ENCODE assay signal across 8 cellular contexts in the genomic region with DNA sequence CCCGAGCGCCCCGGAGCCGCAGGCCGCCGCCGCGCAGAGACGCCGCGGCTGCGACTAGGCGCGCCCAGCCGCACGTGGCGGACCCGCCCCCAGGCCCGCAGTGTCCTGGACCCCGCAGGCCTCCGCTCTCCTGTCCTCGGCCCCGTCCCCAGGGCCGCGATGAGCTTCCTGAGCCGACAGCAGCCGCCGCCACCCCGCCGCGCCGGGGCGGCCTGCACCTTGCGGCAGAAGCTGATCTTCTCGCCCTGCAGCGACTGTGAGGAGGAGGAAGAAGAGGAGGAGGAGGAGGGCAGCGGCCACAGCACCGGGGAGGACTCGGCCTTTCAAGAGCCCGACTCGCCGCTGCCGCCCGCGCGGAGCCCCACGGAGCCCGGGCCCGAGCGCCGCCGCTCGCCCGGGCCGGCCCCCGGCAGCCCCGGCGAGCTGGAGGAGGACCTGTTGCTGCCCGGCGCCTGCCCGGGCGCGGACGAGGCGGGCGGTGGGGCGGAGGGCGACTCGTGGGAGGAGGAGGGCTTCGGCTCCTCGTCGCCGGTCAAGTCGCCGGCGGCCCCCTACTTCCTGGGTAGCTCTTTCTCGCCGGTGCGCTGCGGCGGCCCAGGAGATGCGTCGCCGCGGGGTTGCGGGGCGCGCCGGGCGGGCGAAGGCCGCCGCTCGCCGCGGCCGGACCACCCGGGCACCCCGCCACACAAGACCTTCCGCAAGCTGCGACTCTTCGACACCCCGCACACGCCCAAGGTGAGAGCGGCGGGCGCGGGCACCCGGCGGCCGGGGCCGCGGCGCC. TPM values are rescaled to one million over a fixed set of nuclear protein-coding genes. Genes with fewer than 3 reads are reported as not detected.
DNase-seq lines count a peak whose midpoint lies in the region; ATAC-seq, FAIRE-seq and TF ChIP-seq lines count a peak whose summit lies in the region.

No MANE protein-coding gene starts in this region.

- H3K9me3 ChIP-seq in DND-41 (ENCODE audit: insufficient read depth, low read length, severe bottlenecking) (no peaks in the 10 kb centered on the region), iPS-18c (ENCODE audit: control insufficient read depth, insufficient read depth, low read length) (no peaks in the 10 kb centered on the region)

- H3K9me3 Mint-ChIP-seq in activated naive CD4-positive, alpha-beta T cell treated with anti-CD3 and anti-CD28 coated beads, Interleukin-2, amount 50 U/mL, for 72 hours: no peaks in the 10 kb centered on the region
- H3K9me3 Mint-ChIP-seq in stimulated activated naive B cell treated with anti-CD40 and anti-IgM and Interleukin-4, amounts not matched to agents 10 μg/mL and 1 μg/mL and 100 μg/mL, for 72 hours: no peaks in the 10 kb centered on the region

- H3K4me1 ChIP-seq in DND-41 (ENCODE audit: insufficient read depth, low read length): peaks cover 42% of the 10 kb centered on the region

- H3K4me1 Mint-ChIP-seq in stimulated activated naive B cell treated with anti-CD40 and anti-IgM and Interleukin-4, amounts not matched to agents 10 μg/mL and 1 μg/mL and 100 μg/mL, for 72 hours: peaks cover 20 to 38% of the 10 kb centered on the region in 2 donors

- ATAC-seq in DND-41 (ENCODE audit: insufficient read depth, low read depth) (peak; percentile 1; the same call in 2 of the 3 replicates), GM19351 (IDR thresholded peaks at IDR 0.05; ENCODE audit: unreplicated experiment) (peak; percentile 17), HG03558 (IDR thresholded peaks at IDR 0.05; ENCODE audit: extremely low read depth, unreplicated experiment) (peak; percentile 10), GM18517 (IDR thresholded peaks at IDR 0.05; ENCODE audit: unreplicated experiment) (no peak)
- peak; percentile 54 to 55 for ATAC-seq in activated naive CD4-positive, alpha-beta T cell treated with anti-CD3 and anti-CD28 coated beads, Interleukin-2, amount 50 U/mL, for 72 hours
- peak; percentile 41 to 44 for ATAC-seq in stimulated activated naive B cell treated with anti-CD40 and anti-IgM and Interleukin-4, amounts not matched to agents 10 μg/mL and 1 μg/mL and 100 μg/mL, for 72 hours (replicated peaks)

- no peaks in the 10 kb centered on the region for H3K27me3 Mint-ChIP-seq in stimulated activated naive B cell treated with anti-CD40 and anti-IgM and Interleukin-4, amounts not matched to agents 10 μg/mL and 1 μg/mL and 100 μg/mL, for 72 hours

- peak overlapping the region; percentile 77 for H3K4me2 ChIP-seq in DND-41 (ENCODE audit: insufficient read depth, low read length)

- peak overlapping the region; percentile 88 to 99 for H3K4me3 Mint-ChIP-seq in stimulated activated naive B cell treated with anti-CD40 and anti-IgM and Interleukin-4, amounts not matched to agents 10 μg/mL and 1 μg/mL and 100 μg/mL, for 72 hours

- peak overlapping the region in 1 of 2 donors; percentile 88 for H3K27ac Mint-ChIP-seq in activated naive CD4-positive, alpha-beta T cell treated with anti-CD3 and anti-CD28 coated beads, Interleukin-2, amount 50 U/mL, for 72 hours
- H3K27ac Mint-ChIP-seq in stimulated activated naive B cell treated with anti-CD40 and anti-IgM and Interleukin-4, amounts not matched to agents 10 μg/mL and 1 μg/mL and 100 μg/mL, for 72 hours: peak overlapping the region; percentile 92

- peak overlapping the region; percentile 92 for H3K9ac ChIP-seq in DND-41 (ENCODE audit: low read depth, low read length)

- peaks cover 45% of the 10 kb centered on the region for H3K36me3 ChIP-seq in DND-41 (ENCODE audit: insufficient read depth, low read length)

- peaks cover 41% of the 10 kb centered on the region for H4K20me1 ChIP-seq in DND-41 (ENCODE audit: insufficient read depth, low read length)

- H3K27me3 ChIP-seq in DND-41 (ENCODE audit: insufficient read depth, low read length, poor library complexity): no peaks in the 10 kb centered on the region

- DNase-seq in DND-41 (no peak), D721Med (ENCODE audit: insufficient read length, low spot score) (no peak)
- DNase-seq in activated naive CD4-positive, alpha-beta T cell treated with anti-CD3 and anti-CD28 coated beads, Interleukin-2, amount 50 U/mL, for 72 hours (ENCODE audit: low spot score in 2 of 2): peak; percentile 33 to 63
- no peak for DNase-seq in stimulated activated naive B cell treated with anti-CD40 and anti-IgM and Interleukin-4, amounts not matched to agents 10 μg/mL and 1 μg/mL and 100 μg/mL, for 72 hours

- peak overlapping the region; percentile 41 to 88; a peak in 3 of 4 replicates for H3K4me3 ChIP-seq in DND-41 (ENCODE audit: low read depth in 1 of 2, low read length in 2 of 2)
- H3K4me3 ChIP-seq in iPS-18c (ENCODE audit: insufficient read depth, low read depth, low read length): peak overlapping the region; percentile 82

- FAIRE-seq in D721Med (lab: Jason Lieb, UNC): no peak

- no peak for TF ChIP-seq CTCF in DND-41 (IDR thresholded peaks at IDR 0.05; ENCODE audit: borderline replicate concordance, extremely low read depth, low read length, poor library complexity, severe bottlenecking)
- no peak for TF ChIP-seq CTCF in D721Med (IDR thresholded peaks at IDR 0.05; ENCODE audit: insufficient read depth, missing control alignments)

- H3K36me3 Mint-ChIP-seq in activated naive CD4-positive, alpha-beta T cell treated with anti-CD3 and anti-CD28 coated beads, Interleukin-2, amount 50 U/mL, for 72 hours: peaks cover 31 to 45% of the 10 kb centered on the region in 2 donors
- peaks cover 19 to 30% of the 10 kb centered on the region in 2 donors for H3K36me3 Mint-ChIP-seq in stimulated activated naive B cell treated with anti-CD40 and anti-IgM and Interleukin-4, amounts not matched to agents 10 μg/mL and 1 μg/mL and 100 μg/mL, for 72 hours

- H2AFZ ChIP-seq in DND-41 (ENCODE audit: low read depth, low read length): peak overlapping the region; percentile 62

- H3K79me2 ChIP-seq in DND-41 (ENCODE audit: insufficient read depth, low read length): peaks cover 54% of the 10 kb centered on the region

- peak overlapping the region; percentile 91 for H3K27ac ChIP-seq in DND-41 (ENCODE audit: low read length)

RNA-seq across cellular contexts. Expression of a gene that starts 0.5 kb away (rescaled TPM):
- 10 to 100 TPM; 39.8 to 52.3 TPM for total RNA-seq in activated naive CD4-positive, alpha-beta T cell treated with anti-CD3 and anti-CD28 coated beads, Interleukin-2, amount 50 U/mL, for 72 hours

Comparison
In these comparisons a context has a peak if more than half of its experiments do, and no peak if none do; other contexts are left out.
1. DNase-seq: peak in activated naive CD4-positive, alpha-beta T cell treated with anti-CD3 and anti-CD28 coated beads, Interleukin-2, amount 50 U/mL, for 72 hours (2 of 2); none in DND-41 (single experiment), stimulated activated naive B cell treated with anti-CD40 and anti-IgM and Interleukin-4, amounts not matched to agents 10 μg/mL and 1 μg/mL and 100 μg/mL, for 72 hours (single experiment) and D721Med (single experiment).